Comparison of ENCODE assay signal across 27 cellular contexts in genomic region chr10:119058005-119058404, GRCh38.
"Had no signal": no experiment of that assay in that cellular context is flagged by ENCODE, and none has a peak within 500 bp of the region (broad histone marks: within the 10 kb centered on the region; RNA-seq: fewer than 3 reads in every experiment).

No MANE protein-coding gene starts in this region.

- ATAC-seq: activated T-helper 17 cell treated with anti-CD3 and anti-CD28 coated beads, Interleukin-2, amount 50 U/mL, for 72 hours; body of pancreas; foreskin keratinocyte; heart left ventricle; naive thymus-derived CD8-positive, alpha-beta T cell; stimulated activated naive CD8-positive, alpha-beta T cell treated with anti-CD3 and anti-CD28 coated beads, Interleukin-15, Interleukin-2, amounts not matched to agents 100 U/mL and 50 U/mL, for 24 hours had no signal

- H3K27me3 Mint-ChIP-seq: activated naive CD4-positive, alpha-beta T cell treated with anti-CD3 and anti-CD28 coated beads, Interleukin-2, amount 50 U/mL, for 24 hours; activated T-helper 17 cell treated with anti-CD3 and anti-CD28 coated beads, Interleukin-2, amount 50 U/mL, for 72 hours; naive thymus-derived CD8-positive, alpha-beta T cell had no signal

- H3K27ac ChIP-seq: adrenal gland, body of pancreas, cardiac muscle cell, coronary artery, esophagus muscularis mucosa, foreskin keratinocyte, heart left ventricle, neural progenitor cell, parathyroid adenoma, right atrium auricular region, spleen, testis, transverse colon had no signal

- H3K27me3 ChIP-seq: adrenal gland, body of pancreas, cardiac muscle cell, esophagus muscularis mucosa, foreskin keratinocyte, heart left ventricle, neural progenitor cell, right atrium auricular region, spleen, testis, transverse colon had no signal

- H3K4me1 Mint-ChIP-seq: endodermal cell had no signal

- H2AFZ ChIP-seq: neural progenitor cell, parathyroid adenoma had no signal

- H3K4me1 ChIP-seq: adrenal gland, body of pancreas, esophagus muscularis mucosa, foreskin keratinocyte, neural progenitor cell, parathyroid adenoma, right atrium auricular region, testis had no signal

- DNase-seq: activated CD4-positive, alpha-beta T cell treated with anti-CD3 and anti-CD28 coated beads for 4 hours; activated CD4-positive, alpha-beta T cell treated with anti-CD3 and anti-CD28 coated beads, Interleukin-2, amount 50 U/mL, for 48 hours; activated CD4-positive, CD25-positive, alpha-beta regulatory T cell; activated CD8-positive, alpha-beta memory T cell treated with anti-CD3 and anti-CD28 coated beads for 24 hours; activated gamma-delta T cell treated with Interleukin-2 at 50 U/mL for 16 hours; adrenal gland; aorta; body of pancreas; foreskin keratinocyte; heart left ventricle; mesenchymal stem cell; naive thymus-derived CD8-positive, alpha-beta T cell; occipital lobe; spleen; stimulated activated naive CD8-positive, alpha-beta T cell treated with anti-CD3 and anti-CD28 coated beads, Interleukin-15, Interleukin-2, amounts not matched to agents 100 U/mL and 50 U/mL, for 24 hours; SW 1271; testis; transverse colon had no signal

- H3K4me2 ChIP-seq: neural progenitor cell had no signal

- H3K4me3 Mint-ChIP-seq: activated naive CD4-positive, alpha-beta T cell treated with anti-CD3 and anti-CD28 coated beads, Interleukin-2, amount 50 U/mL, for 24 hours; activated T-helper 17 cell treated with anti-CD3 and anti-CD28 coated beads, Interleukin-2, amount 50 U/mL, for 72 hours; endodermal cell; naive thymus-derived CD8-positive, alpha-beta T cell; neural progenitor cell had no signal

- H3K4me3 ChIP-seq: adrenal gland, body of pancreas, cardiac muscle cell, coronary artery, esophagus muscularis mucosa, heart left ventricle, neural progenitor cell, right atrium auricular region, spleen, testis, transverse colon had no signal

- H3K27ac Mint-ChIP-seq: activated naive CD4-positive, alpha-beta T cell treated with anti-CD3 and anti-CD28 coated beads, Interleukin-2, amount 50 U/mL, for 24 hours; activated T-helper 17 cell treated with anti-CD3 and anti-CD28 coated beads, Interleukin-2, amount 50 U/mL, for 72 hours; endodermal cell; neural progenitor cell had no signal

- H3K9me3 Mint-ChIP-seq: activated naive CD4-positive, alpha-beta T cell treated with anti-CD3 and anti-CD28 coated beads, Interleukin-2, amount 50 U/mL, for 24 hours; activated T-helper 17 cell treated with anti-CD3 and anti-CD28 coated beads, Interleukin-2, amount 50 U/mL, for 72 hours; endodermal cell; naive thymus-derived CD8-positive, alpha-beta T cell; neural progenitor cell had no signal
